ENCODE assay signal across 10 cellular contexts in genomic region chr15:66830358-66830757, GRCh38.
A peak's percentile ranks its signal among the peaks of the same experiment; 100 is the strongest.
DNase-seq lines count a peak whose midpoint lies in the region; ATAC-seq and FAIRE-seq lines count a peak whose summit lies in the region.
"Had no signal": no experiment of that assay in that cellular context is flagged by ENCODE, and none has a peak within 500 bp of the region (broad histone marks: within the 10 kb centered on the region; RNA-seq: fewer than 3 reads in every experiment).

No MANE protein-coding gene starts in this region.

- intact Hi-C loops in left cardiac atrium (cut with DNase I): no loop called here

- DNase-seq in HTR-8/SVneo (ENCODE audit: insufficient read length, low spot score): peak; percentile 57
- DNase-seq in astrocyte of the hippocampus (ENCODE audit: low read depth, low spot score): peak; percentile 61
- DNase-seq in left cardiac atrium: peak; percentile 53
- peak; percentile 82 for DNase-seq in stromal cell of bone marrow (ENCODE audit: low read depth)
- DNase-seq in SHP77 (lab: John Stamatoyannopoulos, UW): no peak
- DNase-seq in NCI-H146 (lab: John Stamatoyannopoulos, UW): no peak
- DNase-seq: anterior cingulate cortex, GF-D8, NCI-H2107 had no signal

- no peak for FAIRE-seq in HTR-8/SVneo (lab: Jason Lieb, UNC)

- ATAC-seq in left cardiac atrium (peak; percentile 74 to 89), GM21367 (IDR thresholded peaks at IDR 0.05; ENCODE audit: unreplicated experiment) (no peak)

Comparison
In these comparisons a context has a peak if more than half of its experiments do, and no peak if none do; other contexts are left out.
1. DNase-seq: peak in HTR-8/SVneo (single experiment), astrocyte of the hippocampus (single experiment), left cardiac atrium (single experiment) and stromal cell of bone marrow (single experiment); none in SHP77 (0 of 2) and NCI-H146 (single experiment).